Comparison of ENCODE assay signal across 13 cellular contexts in the genomic region with DNA sequence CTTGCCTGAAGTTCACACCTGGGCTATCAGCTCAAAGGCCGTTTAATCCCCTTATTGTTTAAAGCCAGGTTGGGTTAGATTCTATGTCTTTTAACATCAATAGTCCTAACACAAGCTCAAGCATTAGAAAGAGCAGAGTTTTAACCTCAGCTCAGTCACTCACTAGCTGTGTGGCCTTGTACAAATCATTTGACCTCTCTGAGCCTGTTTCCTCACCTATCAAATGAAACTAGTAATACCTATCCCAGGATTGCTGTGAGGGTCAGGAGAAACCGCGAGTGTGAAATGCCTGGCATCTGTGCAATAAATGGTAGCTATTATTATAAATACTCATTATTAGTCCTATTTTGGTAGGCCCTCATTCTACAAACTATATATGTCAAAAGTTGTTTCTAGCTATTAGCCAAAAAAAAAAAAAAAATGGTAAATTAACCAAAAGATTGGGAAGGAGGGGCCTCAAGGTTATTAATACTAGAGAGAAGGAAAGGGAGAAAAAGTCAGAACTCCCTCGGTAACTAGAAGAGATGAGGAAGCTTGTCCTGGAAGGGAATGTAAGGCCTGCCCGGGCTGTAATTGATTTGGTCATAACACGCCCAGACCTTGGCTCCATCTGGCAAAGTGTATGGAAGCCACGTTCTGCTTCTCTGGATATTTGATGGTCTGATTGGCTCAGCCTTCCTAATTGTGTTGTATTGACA.
"Had no signal": no experiment of that assay in that cellular context is flagged by ENCODE, and none has a peak within 500 bp of the region (broad histone marks: within the 10 kb centered on the region; RNA-seq: fewer than 3 reads in every experiment).

No MANE protein-coding gene starts in this region.

- DNase-seq: effector memory CD4-positive, alpha-beta T cell; foreskin melanocyte; head of caudate nucleus; hippocampal formation; kidney glomerular epithelial cell; naive thymus-derived CD8-positive, alpha-beta T cell; right cardiac atrium; small intestine; stimulated activated CD4-positive, alpha-beta T cell treated with anti-CD3 and anti-CD28 coated beads, Interleukin-12 subunit alpha, Interleukin-12 subunit beta, amount 100 ng/mL, for 4 hours; stimulated activated naive CD4-positive, alpha-beta T cell; trophoblast cell had no signal

- FAIRE-seq: endometrium, small intestine had no signal

- H3K27ac ChIP-seq: neutrophil had no signal

- H3K9me3 ChIP-seq: neutrophil had no signal

- H3K36me3 ChIP-seq: neutrophil had no signal
